ENCODE assay signal across 1 cellular context in genomic region chr17:79822583-79823124, GRCh38.
TF ChIP-seq lines count a peak whose summit lies in the region.

No MANE protein-coding gene starts in this region.

TF ChIP-seq in HepG2, 621 proteins besides CTCF, POLR2A, EP300 and RAD21 (continued from another document):
- TF ChIP-seq PRDM4 (CRISPR knock-in tag; IDR thresholded peaks at IDR 0.05; ENCODE audit: borderline replicate concordance), result no peak
- TF ChIP-seq ZFP62 (CRISPR knock-in tag; IDR thresholded peaks at IDR 0.05), result no peak
- TF ChIP-seq ATF2 (CRISPR knock-in tag; IDR thresholded peaks at IDR 0.05), result peak; percentile 69; the same call in 1 of the 2 replicates
- TF ChIP-seq, protein P1, sequence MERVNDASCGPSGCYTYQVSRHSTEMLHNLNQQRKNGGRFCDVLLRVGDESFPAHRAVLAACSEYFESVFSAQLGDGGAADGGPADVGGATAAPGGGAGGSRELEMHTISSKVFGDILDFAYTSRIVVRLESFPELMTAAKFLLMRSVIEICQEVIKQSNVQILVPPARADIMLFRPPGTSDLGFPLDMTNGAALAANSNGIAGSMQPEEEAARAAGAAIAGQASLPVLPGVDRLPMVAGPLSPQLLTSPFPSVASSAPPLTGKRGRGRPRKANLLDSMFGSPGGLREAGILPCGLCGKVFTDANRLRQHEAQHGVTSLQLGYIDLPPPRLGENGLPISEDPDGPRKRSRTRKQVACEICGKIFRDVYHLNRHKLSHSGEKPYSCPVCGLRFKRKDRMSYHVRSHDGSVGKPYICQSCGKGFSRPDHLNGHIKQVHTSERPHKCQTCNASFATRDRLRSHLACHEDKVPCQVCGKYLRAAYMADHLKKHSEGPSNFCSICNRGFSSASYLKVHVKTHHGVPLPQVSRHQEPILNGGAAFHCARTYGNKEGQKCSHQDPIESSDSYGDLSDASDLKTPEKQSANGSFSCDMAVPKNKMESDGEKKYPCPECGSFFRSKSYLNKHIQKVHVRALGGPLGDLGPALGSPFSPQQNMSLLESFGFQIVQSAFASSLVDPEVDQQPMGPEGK (CRISPR knock-in tag; IDR thresholded peaks at IDR 0.05), result peak; percentile 95
- peak; percentile 54; the same call in 1 of the 2 replicates for TF ChIP-seq REPIN1 (CRISPR knock-in tag; IDR thresholded peaks at IDR 0.05; ENCODE audit: borderline replicate concordance, low read depth)
- TF ChIP-seq SRF (IDR thresholded peaks at IDR 0.05; ENCODE audit: low read depth, low read length), result no peak
- no peak for TF ChIP-seq CBX1 (IDR thresholded peaks at IDR 0.05; ENCODE audit: low read depth)
- no peak for TF ChIP-seq CEBPZ (IDR thresholded peaks at IDR 0.05; ENCODE audit: low read length)
- TF ChIP-seq TFDP2 (CRISPR knock-in tag; IDR thresholded peaks at IDR 0.05), result peak; percentile 94
- no peak for TF ChIP-seq XRCC5 (optimal IDR thresholded peaks at IDR 0.05; ENCODE audit: low read length)
- no peak for TF ChIP-seq ZNF17 (CRISPR knock-in tag; IDR thresholded peaks at IDR 0.05)
- peak; percentile 37; the same call in 1 of the 2 replicates for TF ChIP-seq MEIS2 (CRISPR knock-in tag; IDR thresholded peaks at IDR 0.05)
- TF ChIP-seq RFX1 (IDR thresholded peaks at IDR 0.05), result no peak
- TF ChIP-seq HCFC1 (IDR thresholded peaks at IDR 0.05; ENCODE audit: low read depth, low read length), result no peak
- no peak for TF ChIP-seq TCF7L2 (IDR thresholded peaks at IDR 0.05; ENCODE audit: low read depth, low read length)
- peak; percentile 55; the same call in 1 of the 2 replicates for TF ChIP-seq YEATS2 (CRISPR knock-in tag; IDR thresholded peaks at IDR 0.05; ENCODE audit: borderline replicate concordance)
- TF ChIP-seq TAF1 (CRISPR knock-in tag; IDR thresholded peaks at IDR 0.05), result no peak
- TF ChIP-seq DNMT3B (CRISPR knock-in tag; conservative IDR thresholded peaks at IDR 0.05), result no peak
- no peak for TF ChIP-seq ZSCAN30 (CRISPR knock-in tag; IDR thresholded peaks at IDR 0.05)
- peak; percentile 69 to 94 for TF ChIP-seq NR2F1 (CRISPR knock-in tag; IDR thresholded peaks at IDR 0.05)
- TF ChIP-seq ATRX (CRISPR knock-in tag; IDR thresholded peaks at IDR 0.05; ENCODE audit: borderline replicate concordance), result no peak
- 0 out of 2 replicates have a peak, but pooled peaks have one; percentile 73 for TF ChIP-seq ZFP90 (CRISPR knock-in tag; IDR thresholded peaks at IDR 0.05; ENCODE audit: borderline replicate concordance)
- TF ChIP-seq SKIL (CRISPR knock-in tag; IDR thresholded peaks at IDR 0.05; ENCODE audit: borderline replicate concordance), result peak; percentile 81; the same call in 1 of the 2 replicates
- no peak for TF ChIP-seq FLYWCH1 (CRISPR knock-in tag; IDR thresholded peaks at IDR 0.05)
- peak; percentile 79; the same call in 1 of the 2 replicates for TF ChIP-seq CBX5 (CRISPR knock-in tag; IDR thresholded peaks at IDR 0.05; ENCODE audit: borderline replicate concordance)
- TF ChIP-seq YEATS4 (CRISPR knock-in tag; IDR thresholded peaks at IDR 0.05; ENCODE audit: borderline replicate concordance), result peak; percentile 77; the same call in 1 of the 2 replicates
- TF ChIP-seq ZNF780A (CRISPR knock-in tag; IDR thresholded peaks at IDR 0.05), result no peak
- no peak for TF ChIP-seq ZNF225 (CRISPR knock-in tag; IDR thresholded peaks at IDR 0.05)
- no peak for TF ChIP-seq IRX3 (CRISPR knock-in tag; IDR thresholded peaks at IDR 0.05; ENCODE audit: borderline replicate concordance, low read depth)
- peak; percentile 82 for TF ChIP-seq MIER2 (CRISPR knock-in tag; IDR thresholded peaks at IDR 0.05)
- peak; percentile 87; the same call in 1 of the 2 replicates for TF ChIP-seq BRCA1 (CRISPR knock-in tag; IDR thresholded peaks at IDR 0.05)
- TF ChIP-seq FOXP1 (IDR thresholded peaks at IDR 0.05), result no peak
- peak; percentile 94 for TF ChIP-seq FOXP1 (CRISPR knock-in tag; IDR thresholded peaks at IDR 0.05)
- TF ChIP-seq THAP11 (CRISPR knock-in tag; IDR thresholded peaks at IDR 0.05), result peak; percentile 83
- no peak for TF ChIP-seq TCF12 (IDR thresholded peaks at IDR 0.05)
- TF ChIP-seq TCF12 (CRISPR knock-in tag; IDR thresholded peaks at IDR 0.05), result 0 out of 2 replicates have a peak, but pooled peaks have one; percentile 93
- no peak for TF ChIP-seq AGO2 (optimal IDR thresholded peaks at IDR 0.05; ENCODE audit: low read depth, low read length)
- no peak for TF ChIP-seq HDAC6 (IDR thresholded peaks at IDR 0.05; ENCODE audit: low read depth, low read length)
- TF ChIP-seq, protein P2, sequence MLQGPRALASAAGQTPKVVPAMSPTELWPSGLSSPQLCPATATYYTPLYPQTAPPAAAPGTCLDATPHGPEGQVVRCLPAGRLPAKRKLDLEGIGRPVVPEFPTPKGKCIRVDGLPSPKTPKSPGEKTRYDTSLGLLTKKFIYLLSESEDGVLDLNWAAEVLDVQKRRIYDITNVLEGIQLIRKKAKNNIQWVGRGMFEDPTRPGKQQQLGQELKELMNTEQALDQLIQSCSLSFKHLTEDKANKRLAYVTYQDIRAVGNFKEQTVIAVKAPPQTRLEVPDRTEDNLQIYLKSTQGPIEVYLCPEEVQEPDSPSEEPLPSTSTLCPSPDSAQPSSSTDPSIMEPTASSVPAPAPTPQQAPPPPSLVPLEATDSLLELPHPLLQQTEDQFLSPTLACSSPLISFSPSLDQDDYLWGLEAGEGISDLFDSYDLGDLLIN (CRISPR knock-in tag; IDR thresholded peaks at IDR 0.05; ENCODE audit: borderline replicate concordance), result peak; percentile 28; the same call in 1 of the 2 replicates
- no peak for TF ChIP-seq ZBTB33 (CRISPR knock-in tag; IDR thresholded peaks at IDR 0.05)
- TF ChIP-seq CBX2 (IDR thresholded peaks at IDR 0.05; ENCODE audit: low read depth, low read length), result no peak
- TF ChIP-seq CBX2 (CRISPR knock-in tag; IDR thresholded peaks at IDR 0.05; ENCODE audit: low read depth), result no peak
- TF ChIP-seq MIXL1 (CRISPR knock-in tag; IDR thresholded peaks at IDR 0.05), result peak; percentile 86
- peak; percentile 76 for TF ChIP-seq CREM (IDR thresholded peaks at IDR 0.05)
- TF ChIP-seq CREM (CRISPR knock-in tag; IDR thresholded peaks at IDR 0.05), result no peak
